Comparison of ENCODE assay signal across 8 cellular contexts in the genomic region with DNA sequence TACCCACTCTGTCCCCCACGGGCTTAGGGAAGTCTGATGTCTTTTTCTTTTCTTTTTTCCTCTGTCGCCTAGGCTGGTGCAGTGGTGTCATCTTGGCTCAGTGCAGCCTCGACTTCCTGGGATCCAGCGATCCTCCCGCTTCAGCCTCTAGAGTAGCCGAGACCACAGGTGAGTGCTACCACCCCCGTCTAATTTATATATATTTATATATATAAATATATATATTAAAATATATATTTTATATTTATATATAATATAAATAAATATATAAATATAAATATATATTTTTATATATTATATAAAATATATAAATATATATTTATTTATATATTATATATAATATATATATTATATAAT. TPM values are rescaled to one million over a fixed set of nuclear protein-coding genes. Genes with fewer than 3 reads are reported as not detected.
A peak's percentile ranks its signal among the peaks of the same experiment; 100 is the strongest.
DNase-seq lines count a peak whose midpoint lies in the region; ATAC-seq and TF ChIP-seq lines count a peak whose summit lies in the region.

No MANE protein-coding gene starts in this region.

- BruUV-seq in MCF 10A (replicated peaks; lab: Mats Ljungman, UMichigan), result no TSS peak

- TF ChIP-seq CTCF in MCF 10A (IDR thresholded peaks at IDR 0.05; ENCODE audit: unreplicated experiment) (peak; percentile 1), mesothelial cell of epicardium (IDR thresholded peaks at IDR 0.05; ENCODE audit: unreplicated experiment) (no peak)

- H3K4me3 Mint-ChIP-seq in stimulated activated naive CD8-positive, alpha-beta T cell treated with anti-CD3 and anti-CD28 coated beads, Interleukin-15, Interleukin-2, amounts not matched to agents 100 ng/mL and 50 ng/mL, for 24 hours, result peak overlapping the region; percentile 91
- H3K4me3 Mint-ChIP-seq in MCF 10A (ENCODE audit: unreplicated experiment) (peak overlapping the region; percentile 88), mesothelial cell of epicardium (peak overlapping the region; percentile 71)

- POLR2A ChIA-PET in MCF 10A (lab: Yijun Ruan, JAX), result interaction anchor here (0.9 to 7.7 kb wide), 7 partner anchors 8 to 132 kb away, joined by 4 to 181 read pairs (median 26); a partner anchor contains a TSS

- H3K4me1 Mint-ChIP-seq in stimulated activated naive CD8-positive, alpha-beta T cell treated with anti-CD3 and anti-CD28 coated beads, Interleukin-15, Interleukin-2, amounts not matched to agents 100 ng/mL and 50 ng/mL, for 24 hours (ENCODE audit: low read depth), result peaks cover 49% of the 10 kb centered on the region
- H3K4me1 Mint-ChIP-seq in MCF 10A (ENCODE audit: insufficient read depth, unreplicated experiment) (peaks cover 6% of the 10 kb centered on the region), mesothelial cell of epicardium (peaks cover 37% of the 10 kb centered on the region)

- DNase-seq in stimulated activated naive CD8-positive, alpha-beta T cell treated with anti-CD3 and anti-CD28 coated beads, Interleukin-15, Interleukin-2, amounts not matched to agents 100 U/mL and 50 U/mL, for 24 hours, result no peak
- DNase-seq in MCF 10A (ENCODE audit: unreplicated experiment) (no peak), mesothelial cell of epicardium (ENCODE audit: low spot score in 2 of 2, unreplicated experiment in 2 of 2) (no peak), aorta (no peak), SKM-1 treated with dmso at 0.1 percent for 144 hours (lab: John Stamatoyannopoulos, UW; ENCODE audit: unreplicated experiment) (no peak), head of caudate nucleus (no peak)

- H3K27me3 ChIP-seq in aorta (ENCODE audit: control insufficient read depth in 1 of 2, insufficient read depth in 2 of 2, low read length in 1 of 2), result no peaks in the 10 kb centered on the region

- no peaks in the 10 kb centered on the region for H3K9me3 ChIP-seq in aorta (ENCODE audit: control insufficient read depth, low read length)

- no peaks in the 10 kb centered on the region for H3K9me3 Mint-ChIP-seq in stimulated activated naive CD8-positive, alpha-beta T cell treated with anti-CD3 and anti-CD28 coated beads, Interleukin-15, Interleukin-2, amounts not matched to agents 100 ng/mL and 50 ng/mL, for 24 hours
- H3K9me3 Mint-ChIP-seq in MCF 10A (ENCODE audit: unreplicated experiment), result no peaks in the 10 kb centered on the region
- H3K9me3 Mint-ChIP-seq in mesothelial cell of epicardium, result no peaks in the 10 kb centered on the region

- H3K36me3 ChIP-seq in aorta (ENCODE audit: control insufficient read depth in 1 of 2, insufficient read depth in 2 of 2, low read length in 1 of 2), result no peaks in the 10 kb centered on the region

- H3K4me1 ChIP-seq in aorta (ENCODE audit: control insufficient read depth in 1 of 2, insufficient read depth in 2 of 2, low read length in 2 of 2), result no peaks in the 10 kb centered on the region

- CTCF ChIA-PET in MCF 10A (lab: Yijun Ruan, JAX), result interaction anchor here (1.3 to 3.2 kb wide), 3 partner anchors 20 to 133 kb away, joined by 3 to 49 read pairs (median 7); no protein-coding TSS in a partner anchor

- 8 to 12% methylated on average over 7 of the region's 7 CpGs for WGBS in aorta, 2 donors

- peak overlapping the region; percentile 12 to 94 for H3K27ac ChIP-seq in aorta (ENCODE audit: low read depth in 1 of 2, low read length in 2 of 2)

- peak overlapping the region; percentile 46 to 56 for H3K4me3 ChIP-seq in aorta (ENCODE audit: low read length in 2 of 2)

- peak overlapping the region; percentile 99 for H3K27ac Mint-ChIP-seq in stimulated activated naive CD8-positive, alpha-beta T cell treated with anti-CD3 and anti-CD28 coated beads, Interleukin-15, Interleukin-2, amounts not matched to agents 100 ng/mL and 50 ng/mL, for 24 hours
- peak overlapping the region; percentile 95 for H3K27ac Mint-ChIP-seq in MCF 10A (ENCODE audit: low read depth, unreplicated experiment)
- peak overlapping the region; percentile 93 for H3K27ac Mint-ChIP-seq in mesothelial cell of epicardium

- H3K36me3 Mint-ChIP-seq in stimulated activated naive CD8-positive, alpha-beta T cell treated with anti-CD3 and anti-CD28 coated beads, Interleukin-15, Interleukin-2, amounts not matched to agents 100 ng/mL and 50 ng/mL, for 24 hours (ENCODE audit: low read depth), result peaks cover 3% of the 10 kb centered on the region
- peaks cover 9% of the 10 kb centered on the region for H3K36me3 Mint-ChIP-seq in MCF 10A (ENCODE audit: insufficient read depth, unreplicated experiment)
- H3K36me3 Mint-ChIP-seq in mesothelial cell of epicardium, result no peaks in the 10 kb centered on the region

- ATAC-seq in stimulated activated naive CD8-positive, alpha-beta T cell treated with anti-CD3 and anti-CD28 coated beads, Interleukin-15, Interleukin-2, amounts not matched to agents 100 U/mL and 50 U/mL, for 24 hours, result no peak
- ATAC-seq in aorta (ENCODE audit: low FRiP score) (no peak), HG03196 (IDR thresholded peaks at IDR 0.05; ENCODE audit: unreplicated experiment) (no peak)

- no peaks in the 10 kb centered on the region for H3K27me3 Mint-ChIP-seq in stimulated activated naive CD8-positive, alpha-beta T cell treated with anti-CD3 and anti-CD28 coated beads, Interleukin-15, Interleukin-2, amounts not matched to agents 100 ng/mL and 50 ng/mL, for 24 hours
- H3K27me3 Mint-ChIP-seq in MCF 10A (ENCODE audit: insufficient read depth, unreplicated experiment) (no peaks in the 10 kb centered on the region), mesothelial cell of epicardium (ENCODE audit: low read depth) (peaks cover 69% of the 10 kb centered on the region)

- intact Hi-C loops in MCF 10A (cut with micrococcal nuclease), result loop anchor here (2.0 kb wide), 4 partner anchors 35 to 131 kb away; no protein-coding TSS in a partner anchor
- intact Hi-C loops in aorta (cut with DNase I), result loop anchor here (2.0 to 10.0 kb wide), 5 partner anchors 21 to 99 kb away; no protein-coding TSS in a partner anchor
- intact Hi-C loops in head of caudate nucleus (cut with DNase I), result loop anchor here (5.0 to 10.0 kb wide), 2 partner anchors 36 to 139 kb away; no protein-coding TSS in a partner anchor

RNA-seq across cellular contexts. Expression of a gene that starts 3.3 kb away (rescaled TPM):
- 0.98 and 1.3 TPM in 2 replicates for total RNA-seq in MCF 10A (2022)
- total RNA-seq in mesothelial cell of epicardium, result 1.4 to 1.9 TPM (median 1.7 TPM) in 3 replicates
- 1 to 10 TPM; 2.7 to 6.4 TPM for total RNA-seq in aorta
- polyA plus RNA-seq in aorta, result 1 to 10 TPM in 1 of 2 donors, under 1 TPM in 1; 0.38 to 3.6 TPM
